19 cellular contexts compared by ENCODE assay signal in genomic region chr10:73950155-73950554, GRCh38. TPM values are rescaled to one million over a fixed set of nuclear protein-coding genes. Genes with fewer than 3 reads are reported as not detected.
DNase-seq lines count a peak whose midpoint lies in the region; ATAC-seq and TF ChIP-seq lines count a peak whose summit lies in the region.
"Had no signal": no experiment of that assay in that cellular context is flagged by ENCODE, and none has a peak within 500 bp of the region (broad histone marks: within the 10 kb centered on the region; RNA-seq: fewer than 3 reads in every experiment).

No MANE protein-coding gene starts in this region.

- no peak for TF ChIP-seq RAD21 in SK-N-SH (IDR thresholded peaks at IDR 0.05; ENCODE audit: low read length)

- H3K27ac Mint-ChIP-seq in chondrocyte (ENCODE audit: unreplicated experiment) (peak overlapping the region; percentile 89), neural progenitor cell (peak overlapping the region; percentile 78)
- H3K27ac Mint-ChIP-seq: CD8-positive, alpha-beta T cell had no signal

- H3K36me3 ChIP-seq in SK-N-SH (replicated peaks in 1 of 2; ENCODE audit: control insufficient read depth in 1 of 2, insufficient read depth in 2 of 2, low read length in 1 of 2) (no peaks in the 10 kb centered on the region), neural progenitor cell (no peaks in the 10 kb centered on the region), tibial artery (no peaks in the 10 kb centered on the region)
- H3K36me3 ChIP-seq: BLaER1 treated with 17β-estradiol and CSF1 and Interleukin-3, amounts not matched to agents 10 nM and 100 nM had no signal

- H2AFZ ChIP-seq in SK-N-SH (ENCODE audit: low read depth) (peak overlapping the region; percentile 56; the same call in 1 of the 2 replicates), neural progenitor cell (replicated peaks) (peak overlapping the region; percentile 70)
- H2AFZ ChIP-seq: PC-9 had no signal

- H3K9me3 Mint-ChIP-seq in chondrocyte (ENCODE audit: low read depth) (no peaks in the 10 kb centered on the region), neural progenitor cell (peaks cover 5% of the 10 kb centered on the region)
- H3K9me3 Mint-ChIP-seq: CD8-positive, alpha-beta T cell had no signal

- intact Hi-C loops in tibial artery (cut with DNase I; ENCODE audit: low total_unique reads): loop anchor here (10.0 kb wide), 1 partner anchor 125 kb away; no protein-coding TSS in a partner anchor

- no peaks in the 10 kb centered on the region for H4K20me1 ChIP-seq in SK-N-SH (ENCODE audit: insufficient read depth)
- no peaks in the 10 kb centered on the region for H4K20me1 ChIP-seq in neural progenitor cell (ENCODE audit: low read depth)
- H4K20me1 ChIP-seq: BLaER1 treated with 17β-estradiol and CSF1 and Interleukin-3, amounts not matched to agents 10 nM and 100 nM had no signal

- peak overlapping the region in 1 of 2 experiments; percentile 48; a peak in 1 of 4 replicates for H3K27ac ChIP-seq in SK-N-SH (ENCODE audit: low read depth in 2 of 2, low read length in 1 of 2)
- H3K27ac ChIP-seq in neural progenitor cell: no peak overlapping the region
- peak overlapping the region; percentile 60 for H3K27ac ChIP-seq in tibial artery
- H3K27ac ChIP-seq: BLaER1 treated with 17β-estradiol and CSF1 and Interleukin-3, amounts not matched to agents 10 nM and 100 nM; PC-9; RWPE1 had no signal

- TF ChIP-seq CTCF in SK-N-SH (IDR thresholded peaks at IDR 0.05) (no peak), chondrocyte (IDR thresholded peaks at IDR 0.05) (no peak), neural progenitor cell (IDR thresholded peaks at IDR 0.05) (no peak), tibial artery (IDR thresholded peaks at IDR 0.05) (no peak)

- no peaks in the 10 kb centered on the region for H3K9me2 ChIP-seq in SK-N-SH

- H3F3A ChIP-seq in SK-N-SH (replicated peaks; ENCODE audit: insufficient read depth) (peaks cover 4% of the 10 kb centered on the region), neural progenitor cell (ENCODE audit: low read depth) (no peaks in the 10 kb centered on the region)

- ATAC-seq in HG02884 (IDR thresholded peaks at IDR 0.05; ENCODE audit: unreplicated experiment): no peak
- no peak for ATAC-seq in HG03280 (IDR thresholded peaks at IDR 0.05; ENCODE audit: unreplicated experiment)
- ATAC-seq: CD8-positive, alpha-beta T cell had no signal

- H3K4me2 ChIP-seq in SK-N-SH (0 out of 2 replicates have a peak overlapping the region, but pooled peaks have one; percentile 42), neural progenitor cell (peak overlapping the region; percentile 28)
- H3K4me2 ChIP-seq: BLaER1 treated with 17β-estradiol and CSF1 and Interleukin-3, amounts not matched to agents 10 nM and 100 nM; PC-9 had no signal

- H3K36me3 Mint-ChIP-seq in chondrocyte (ENCODE audit: low read depth): no peaks in the 10 kb centered on the region
- H3K36me3 Mint-ChIP-seq in neural progenitor cell: no peaks in the 10 kb centered on the region
- H3K36me3 Mint-ChIP-seq: CD8-positive, alpha-beta T cell had no signal

- peak overlapping the region in 1 of 2 experiments; percentile 8; a peak in 1 of 4 replicates for H3K4me3 ChIP-seq in SK-N-SH (ENCODE audit: low read depth in 2 of 2, low read length in 1 of 2)
- no peak overlapping the region for H3K4me3 ChIP-seq in neural progenitor cell
- H3K4me3 ChIP-seq in tibial artery: no peak overlapping the region
- H3K4me3 ChIP-seq: BLaER1 treated with 17β-estradiol and CSF1 and Interleukin-3, amounts not matched to agents 10 nM and 100 nM; PC-9 had no signal

- H3K4me1 ChIP-seq in SK-N-SH (ENCODE audit: control insufficient read depth in 1 of 2, insufficient read depth in 2 of 2, low read depth in 1 of 2, low read length in 1 of 2): peaks cover 0 to 7% of the 10 kb centered on the region in 2 experiments; a peak in 2 of 4 replicates
- H3K4me1 ChIP-seq in neural progenitor cell: no peaks in the 10 kb centered on the region
- H3K4me1 ChIP-seq in tibial artery: peaks cover 0 to 18% (median 7%) of the 10 kb centered on the region in 4 donors

- H3K4me1 Mint-ChIP-seq in chondrocyte (ENCODE audit: low read depth) (peaks cover 17% of the 10 kb centered on the region), neural progenitor cell (peaks cover 12% of the 10 kb centered on the region)

- CTCF ChIA-PET in SK-N-SH (lab: Yijun Ruan, JAX): interaction anchor here (4.5 to 20.9 kb wide), 2 partner anchors 10 to 63 kb away, joined by 16 to 472 read pairs; partner anchors contain the start of gene CAMK2G

- H3K9ac ChIP-seq in SK-N-SH (no peak overlapping the region), neural progenitor cell (no peak overlapping the region)
- H3K9ac ChIP-seq: BLaER1 treated with 17β-estradiol and CSF1 and Interleukin-3, amounts not matched to agents 10 nM and 100 nM had no signal

- WGBS in SK-N-SH (ENCODE audit: low lambda C conversion rate): 96% methylated on average over 9 of the region's 9 CpGs

- H3K27me3 Mint-ChIP-seq in chondrocyte (ENCODE audit: low read depth) (no peaks in the 10 kb centered on the region), neural progenitor cell (ENCODE audit: insufficient read depth, low read depth) (peaks cover 2% of the 10 kb centered on the region)

- POLR2A ChIA-PET in SK-N-SH (lab: Yijun Ruan, JAX): no interaction called here

- H3K79me2 ChIP-seq in SK-N-SH (ENCODE audit: insufficient read depth) (no peaks in the 10 kb centered on the region), neural progenitor cell (ENCODE audit: low read depth) (no peaks in the 10 kb centered on the region)

- DNase-seq in SK-N-SH (no peak), chondrocyte (ENCODE audit: low spot score) (no peak), neural progenitor cell (ENCODE audit: low spot score) (no peak), tibial artery (no peak), GOT3 (lab: John Stamatoyannopoulos, UW) (no peak)
- DNase-seq: Calu3; CD8-positive, alpha-beta T cell; GF-D8; NCI-H1048; NCI-H1436; NCI-H2029; NCI-H345; NCI-H524 treated with DMSO at 0.1 percent for 48 hours; PC-9; SIG-M5 had no signal

- TF ChIP-seq EP300 in SK-N-SH (IDR thresholded peaks at IDR 0.05; ENCODE audit: borderline replicate concordance in 1 of 2, low read depth in 1 of 2, low read length in 1 of 2): no peak

- H3K27me3 ChIP-seq in SK-N-SH (ENCODE audit: insufficient read depth) (no peaks in the 10 kb centered on the region), neural progenitor cell (no peaks in the 10 kb centered on the region), tibial artery (no peaks in the 10 kb centered on the region)
- H3K27me3 ChIP-seq: BLaER1 treated with 17β-estradiol and CSF1 and Interleukin-3, amounts not matched to agents 10 nM and 100 nM had no signal

- H3K4me3 Mint-ChIP-seq in chondrocyte (ENCODE audit: unreplicated experiment) (peak overlapping the region; percentile 20), neural progenitor cell (peak overlapping the region; percentile 50)
- H3K4me3 Mint-ChIP-seq: CD8-positive, alpha-beta T cell had no signal

- H3K9me3 ChIP-seq in SK-N-SH: no peaks in the 10 kb centered on the region
- H3K9me3 ChIP-seq in neural progenitor cell (ENCODE audit: low read depth): no peaks in the 10 kb centered on the region
- H3K9me3 ChIP-seq in tibial artery: no peaks in the 10 kb centered on the region

TF ChIP-seq in SK-N-SH, 30 proteins besides CTCF, POLR2A, EP300 and RAD21 (continues in another document):
- TF ChIP-seq RFX5 (IDR thresholded peaks at IDR 0.05; ENCODE audit: low read length) (no peak), POLR2AphosphoS5 (IDR thresholded peaks at IDR 0.05; ENCODE audit: low read depth, low read length) (no peak), FOXM1 (IDR thresholded peaks at IDR 0.05; ENCODE audit: low read depth) (no peak), SMC3 (IDR thresholded peaks at IDR 0.05; ENCODE audit: low read depth, low read length) (no peak), RCOR1 (IDR thresholded peaks at IDR 0.05; ENCODE audit: low read length) (no peak), TCF12 (IDR thresholded peaks at IDR 0.05) (no peak), TAF1 (IDR thresholded peaks at IDR 0.05; ENCODE audit: borderline replicate concordance, low read depth, low read length) (no peak), YY1 (IDR thresholded peaks at IDR 0.05; ENCODE audit: low read depth) (no peak), FOXJ3 (CRISPR knock-in tag; IDR thresholded peaks at IDR 0.05) (no peak), TEAD4 (IDR thresholded peaks at IDR 0.05; ENCODE audit: borderline replicate concordance, insufficient read depth) (no peak), ELF1 (IDR thresholded peaks at IDR 0.05) (no peak), SIN3A (IDR thresholded peaks at IDR 0.05; ENCODE audit: borderline replicate concordance, low read depth, low read length) (no peak), USF2 (IDR thresholded peaks at IDR 0.05; ENCODE audit: borderline replicate concordance, low read depth, low read length) (no peak), PBX3 (IDR thresholded peaks at IDR 0.05) (no peak), FOSL2 (IDR thresholded peaks at IDR 0.05; ENCODE audit: borderline replicate concordance, low read depth) (no peak)

RNA-seq across cellular contexts. Expression of gene PLAU, which starts 39.2 kb away (rescaled TPM):
- polyA plus RNA-seq in SK-N-SH (2012; rRNA removed): 159 and 200 TPM in 2 replicates
- 163 and 191 TPM in 2 replicates for polyA plus RNA-seq in SK-N-SH (2012; cell fraction: cytosol; rRNA removed)
- polyA plus RNA-seq in SK-N-SH (2012; cell fraction: nucleus; rRNA removed): 211 and 277 TPM in 2 replicates
- 54.2 to 84.9 TPM (median 54.8 TPM) in 3 replicates for total RNA-seq in chondrocyte
- total RNA-seq in neural progenitor cell (ENCODE audit: low replicate concordance): 7.6 and 10.7 TPM in 2 replicates

RNA-seq across cellular contexts. Expression of gene VCL, which starts 47.8 kb away (rescaled TPM):
- 147 and 190 TPM in 2 replicates for polyA plus RNA-seq in SK-N-SH (2012; rRNA removed)
- 125 and 144 TPM in 2 replicates for polyA plus RNA-seq in SK-N-SH (2012; cell fraction: cytosol; rRNA removed)
- 170 and 281 TPM in 2 replicates for polyA plus RNA-seq in SK-N-SH (2012; cell fraction: nucleus; rRNA removed)
- 429 to 498 TPM (median 485 TPM) in 3 replicates for total RNA-seq in chondrocyte
- total RNA-seq in neural progenitor cell (ENCODE audit: low replicate concordance): 96.9 and 104 TPM in 2 replicates
